In genomic region chr2:173752152-173752551, GRCh38 we compare ENCODE assay signal across 13 cellular contexts.
DNase-seq lines count a peak whose midpoint lies in the region; ATAC-seq, FAIRE-seq and TF ChIP-seq lines count a peak whose summit lies in the region.
"Had no signal": no experiment of that assay in that cellular context is flagged by ENCODE, and none has a peak within 500 bp of the region (broad histone marks: within the 10 kb centered on the region; RNA-seq: fewer than 3 reads in every experiment).

No MANE protein-coding gene starts in this region.

- no peak overlapping the region for H3K4me3 ChIP-seq in DND-41 (ENCODE audit: low read depth in 1 of 2, low read length in 2 of 2)
- H3K4me3 ChIP-seq in WERI-Rb-1 (ENCODE audit: low read depth, low read length), result no peak overlapping the region
- no peak overlapping the region for H3K4me3 ChIP-seq in kidney epithelial cell (ENCODE audit: low read depth, low read length)
- H3K4me3 ChIP-seq in pancreas, result no peak overlapping the region
- H3K4me3 ChIP-seq: esophagus muscularis mucosa had no signal

- H3K9me3 Mint-ChIP-seq in activated T-cell treated with anti-CD3 and anti-CD28 coated beads, Interleukin-2, amount 50 U/mL, for 24 hours, result no peaks in the 10 kb centered on the region
- H3K9me3 Mint-ChIP-seq: activated naive CD4-positive, alpha-beta T cell treated with anti-CD3 and anti-CD28 coated beads, Interleukin-2, amount 50 U/mL, for 24 hours had no signal

- no peaks in the 10 kb centered on the region for H3K36me3 ChIP-seq in DND-41 (ENCODE audit: insufficient read depth, low read length)
- H3K36me3 ChIP-seq in WERI-Rb-1, result no peaks in the 10 kb centered on the region
- no peaks in the 10 kb centered on the region for H3K36me3 ChIP-seq in kidney epithelial cell (ENCODE audit: control insufficient read depth, insufficient read depth, low read length)
- no peaks in the 10 kb centered on the region for H3K36me3 ChIP-seq in pancreas
- H3K36me3 ChIP-seq: esophagus muscularis mucosa had no signal

- TF ChIP-seq CTCF in DND-41 (IDR thresholded peaks at IDR 0.05; ENCODE audit: borderline replicate concordance, extremely low read depth, low read length, poor library complexity, severe bottlenecking) (peak; percentile 33), WERI-Rb-1 (IDR thresholded peaks at IDR 0.05; ENCODE audit: low read depth, low read length) (peak; percentile 53), kidney epithelial cell (IDR thresholded peaks at IDR 0.05; ENCODE audit: insufficient read depth, low read length, poor library complexity, severe bottlenecking) (peak; percentile 51), pancreas (IDR thresholded peaks at IDR 0.05) (no peak)

- H3K36me3 Mint-ChIP-seq in activated T-cell treated with anti-CD3 and anti-CD28 coated beads, Interleukin-2, amount 50 U/mL, for 24 hours (ENCODE audit: low read depth), result no peaks in the 10 kb centered on the region
- H3K36me3 Mint-ChIP-seq: activated naive CD4-positive, alpha-beta T cell treated with anti-CD3 and anti-CD28 coated beads, Interleukin-2, amount 50 U/mL, for 24 hours had no signal

- H3K27ac ChIP-seq in DND-41 (ENCODE audit: low read length) (no peak overlapping the region), WERI-Rb-1 (no peak overlapping the region), pancreas (no peak overlapping the region)
- H3K27ac ChIP-seq: esophagus muscularis mucosa had no signal

- FAIRE-seq in pancreas (lab: Jason Lieb, UNC), result no peak
- FAIRE-seq: G401.6 had no signal

- DNase-seq in DND-41, result no peak
- peak; percentile 2 for DNase-seq in HS-5 (ENCODE audit: low read depth)
- no peak for DNase-seq in WERI-Rb-1
- no peak for DNase-seq in kidney epithelial cell (ENCODE audit: low read depth)
- DNase-seq in activated T-cell treated with anti-CD3 and anti-CD28 coated beads, Interleukin-2, amount 50 U/mL, for 24 hours, result no peak
- DNase-seq in NK-92 treated with Interleukin-12 subunit alpha and Interleukin-12 subunit beta, amount 100 ng/mL, for 24 hours (lab: John Stamatoyannopoulos, UW), result no peak
- no peak for DNase-seq in A172 (ENCODE audit: low spot score)
- no peak for DNase-seq in pancreas
- DNase-seq: NCI-H2171; stimulated activated CD4-positive, alpha-beta T cell treated with anti-CD3 and anti-CD28 coated beads, Interleukin-15, amount 100 ng/mL, for 24 hours had no signal

- H3K4me3 Mint-ChIP-seq in activated T-cell treated with anti-CD3 and anti-CD28 coated beads, Interleukin-2, amount 50 U/mL, for 24 hours, result no peak overlapping the region
- H3K4me3 Mint-ChIP-seq: activated naive CD4-positive, alpha-beta T cell treated with anti-CD3 and anti-CD28 coated beads, Interleukin-2, amount 50 U/mL, for 24 hours had no signal

- H3K27ac Mint-ChIP-seq in activated T-cell treated with anti-CD3 and anti-CD28 coated beads, Interleukin-2, amount 50 U/mL, for 24 hours, result no peak overlapping the region
- H3K27ac Mint-ChIP-seq: activated naive CD4-positive, alpha-beta T cell treated with anti-CD3 and anti-CD28 coated beads, Interleukin-2, amount 50 U/mL, for 24 hours had no signal

- H3K4me1 ChIP-seq in DND-41 (ENCODE audit: insufficient read depth, low read length) (no peaks in the 10 kb centered on the region), pancreas (no peaks in the 10 kb centered on the region)
- H3K4me1 ChIP-seq: esophagus muscularis mucosa had no signal

- H3K27me3 ChIP-seq in DND-41 (ENCODE audit: insufficient read depth, low read length, poor library complexity), result peaks cover 7% of the 10 kb centered on the region
- no peaks in the 10 kb centered on the region for H3K27me3 ChIP-seq in WERI-Rb-1 (ENCODE audit: insufficient read depth, low read depth, severe bottlenecking)
- H3K27me3 ChIP-seq in kidney epithelial cell (ENCODE audit: control insufficient read depth, insufficient read depth, low read length), result no peaks in the 10 kb centered on the region
- no peaks in the 10 kb centered on the region for H3K27me3 ChIP-seq in pancreas

- H3K27me3 Mint-ChIP-seq in activated T-cell treated with anti-CD3 and anti-CD28 coated beads, Interleukin-2, amount 50 U/mL, for 24 hours, result peaks cover 5% of the 10 kb centered on the region

- ATAC-seq in DND-41 (ENCODE audit: insufficient read depth, low read depth), result no peak
- no peak for ATAC-seq in pancreas

- intact Hi-C loops in pancreas (cut with DNase I), result no loop called here

- H3K4me1 Mint-ChIP-seq in activated T-cell treated with anti-CD3 and anti-CD28 coated beads, Interleukin-2, amount 50 U/mL, for 24 hours (ENCODE audit: low read depth), result no peaks in the 10 kb centered on the region
- H3K4me1 Mint-ChIP-seq: activated naive CD4-positive, alpha-beta T cell treated with anti-CD3 and anti-CD28 coated beads, Interleukin-2, amount 50 U/mL, for 24 hours had no signal

- no peaks in the 10 kb centered on the region for H3K9me3 ChIP-seq in DND-41 (ENCODE audit: insufficient read depth, low read length, severe bottlenecking)
- H3K9me3 ChIP-seq in WERI-Rb-1 (ENCODE audit: severe bottlenecking), result no peaks in the 10 kb centered on the region
- H3K9me3 ChIP-seq in pancreas, result no peaks in the 10 kb centered on the region
- H3K9me3 ChIP-seq: esophagus muscularis mucosa had no signal

- no peaks in the 10 kb centered on the region for H4K20me1 ChIP-seq in DND-41 (ENCODE audit: insufficient read depth, low read length)

- no peak overlapping the region for H3K4me2 ChIP-seq in DND-41 (ENCODE audit: insufficient read depth, low read length)

- no peaks in the 10 kb centered on the region for H3K79me2 ChIP-seq in DND-41 (ENCODE audit: insufficient read depth, low read length)

- WGBS in pancreas, 2 donors, result 48 to 55% methylated on average over 1 of the region's 1 CpG

- H3K9ac ChIP-seq in DND-41 (ENCODE audit: low read depth, low read length), result no peak overlapping the region

- H2AFZ ChIP-seq in DND-41 (ENCODE audit: low read depth, low read length), result no peak overlapping the region

Comparison
In these comparisons a context has a peak if more than half of its experiments do, and no peak if none do; other contexts are left out.
1. CTCF ChIP-seq: peak in DND-41 (single experiment), WERI-Rb-1 (single experiment) and kidney epithelial cell (single experiment); none in pancreas (0 of 4).